ENCODE assay signal across 15 cellular contexts in the genomic region with DNA sequence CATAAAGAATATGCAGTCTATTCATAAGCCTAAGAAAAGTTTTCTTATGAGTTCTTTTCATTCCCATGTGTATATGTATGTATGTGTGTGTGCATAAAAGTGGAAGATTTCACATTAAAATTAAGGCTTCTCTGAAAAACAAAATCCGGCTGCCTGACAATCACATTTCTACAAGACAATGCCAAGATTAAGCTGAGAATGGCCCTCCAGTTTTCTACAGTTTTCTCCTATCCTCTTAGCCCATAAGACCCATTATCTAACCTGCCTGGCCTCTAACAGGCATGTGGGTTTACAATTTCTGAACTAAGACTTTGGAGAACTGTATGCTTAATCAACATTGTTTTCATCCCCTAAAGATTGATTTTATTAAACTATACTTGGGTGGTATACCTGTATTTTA.
"Had no signal": no experiment of that assay in that cellular context is flagged by ENCODE, and none has a peak within 500 bp of the region (broad histone marks: within the 10 kb centered on the region; RNA-seq: fewer than 3 reads in every experiment).

No MANE protein-coding gene starts in this region.

- ATAC-seq: foreskin keratinocyte; left colon; left ventricle myocardium superior; naive thymus-derived CD4-positive, alpha-beta T cell had no signal

- H3K4me2 ChIP-seq: smooth muscle cell had no signal

- H3K4me1 ChIP-seq: colonic mucosa had no signal

- H3K27ac ChIP-seq: colonic mucosa, foreskin keratinocyte, ovary, right atrium auricular region had no signal

- H3K4me3 ChIP-seq: colonic mucosa, ovary, right atrium auricular region, smooth muscle cell had no signal

- FAIRE-seq: endothelial cell of umbilical vein had no signal

- H3K9me3 ChIP-seq: colonic mucosa, ovary, right atrium auricular region had no signal

- H3K27me3 ChIP-seq: colonic mucosa, foreskin keratinocyte, ovary, right atrium auricular region had no signal

- H3K36me3 ChIP-seq: colonic mucosa, ovary, right atrium auricular region had no signal

- DNase-seq: colonic mucosa; dermis blood vessel endothelial cell; erythroblast; foreskin keratinocyte; left colon; left ventricle myocardium superior; mesendoderm; naive thymus-derived CD4-positive, alpha-beta T cell; nephron progenitor cell; ovary; stimulated activated CD4-positive, alpha-beta T cell treated with anti-CD3 and anti-CD28 coated beads, Interleukin-2, amount 100 ng/mL, for 48 hours; stimulated activated naive CD4-positive, alpha-beta T cell treated with Interleukin-2 at 50 U/mL for 16 hours had no signal
